Comparison of ENCODE assay signal across 1 cellular context in the genomic region with DNA sequence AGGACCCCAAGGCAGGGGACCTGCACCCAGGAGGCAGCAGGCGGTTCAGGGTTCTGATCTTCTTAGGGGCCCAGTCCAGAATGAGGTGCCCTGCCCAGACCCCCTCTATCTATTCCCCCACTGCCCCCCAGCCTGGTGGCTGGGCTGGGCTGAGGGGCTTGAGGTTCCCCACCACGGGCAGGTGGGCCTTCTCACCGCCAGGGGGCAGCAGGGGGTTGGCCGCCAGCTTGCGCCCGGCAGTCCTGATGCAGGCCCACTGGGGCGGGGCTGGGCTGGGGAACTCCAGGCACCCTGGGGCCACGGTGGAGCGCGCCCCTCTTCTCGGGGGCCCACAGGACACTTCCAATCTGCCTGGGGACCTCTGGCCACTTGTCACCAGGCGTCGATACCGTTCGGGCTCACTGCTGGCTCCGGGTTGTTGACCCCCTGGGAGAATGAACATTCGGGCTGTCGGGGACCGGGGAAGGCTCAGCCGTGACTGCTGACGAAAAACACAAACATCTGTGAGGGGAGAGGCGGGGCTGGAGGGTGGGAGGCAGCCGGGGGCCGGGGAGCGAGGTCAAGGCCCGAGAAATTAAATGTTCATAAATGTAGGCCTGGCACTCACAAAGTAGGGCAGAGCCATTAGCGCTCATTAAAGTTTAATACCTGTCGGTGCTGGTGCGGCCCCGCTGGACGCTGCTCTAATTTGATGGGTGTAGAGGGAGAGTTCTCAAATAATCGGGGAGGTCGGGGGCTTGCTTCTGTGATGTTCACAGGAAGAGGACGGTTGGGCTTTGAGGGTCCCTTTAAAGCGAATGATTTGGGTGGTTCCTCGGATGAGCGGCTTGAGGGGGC.
TF ChIP-seq lines count a peak whose summit lies in the region.

No MANE protein-coding gene starts in this region.

TF ChIP-seq in K562, 482 proteins besides CTCF, POLR2A, EP300 and RAD21 (continued from another document and continues in another):
- TF ChIP-seq ZBTB8A (IDR thresholded peaks at IDR 0.05; ENCODE audit: partially characterized antibody), result no peak
- TF ChIP-seq MCM7 (IDR thresholded peaks at IDR 0.05), result no peak
- no peak for TF ChIP-seq HNRNPL (IDR thresholded peaks at IDR 0.05; ENCODE audit: low read depth, low read length)
- TF ChIP-seq, protein P1, sequence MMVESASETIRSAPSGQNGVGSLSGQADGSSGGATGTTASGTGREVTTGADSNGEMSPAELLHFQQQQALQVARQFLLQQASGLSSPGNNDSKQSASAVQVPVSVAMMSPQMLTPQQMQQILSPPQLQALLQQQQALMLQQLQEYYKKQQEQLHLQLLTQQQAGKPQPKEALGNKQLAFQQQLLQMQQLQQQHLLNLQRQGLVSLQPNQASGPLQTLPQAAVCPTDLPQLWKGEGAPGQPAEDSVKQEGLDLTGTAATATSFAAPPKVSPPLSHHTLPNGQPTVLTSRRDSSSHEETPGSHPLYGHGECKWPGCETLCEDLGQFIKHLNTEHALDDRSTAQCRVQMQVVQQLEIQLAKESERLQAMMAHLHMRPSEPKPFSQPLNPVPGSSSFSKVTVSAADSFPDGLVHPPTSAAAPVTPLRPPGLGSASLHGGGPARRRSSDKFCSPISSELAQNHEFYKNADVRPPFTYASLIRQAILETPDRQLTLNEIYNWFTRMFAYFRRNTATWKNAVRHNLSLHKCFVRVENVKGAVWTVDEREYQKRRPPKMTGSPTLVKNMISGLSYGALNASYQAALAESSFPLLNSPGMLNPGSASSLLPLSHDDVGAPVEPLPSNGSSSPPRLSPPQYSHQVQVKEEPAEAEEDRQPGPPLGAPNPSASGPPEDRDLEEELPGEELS (CRISPR knock-in tag; IDR thresholded peaks at IDR 0.05; ENCODE audit: borderline replicate concordance), result no peak
- TF ChIP-seq, protein P2, sequence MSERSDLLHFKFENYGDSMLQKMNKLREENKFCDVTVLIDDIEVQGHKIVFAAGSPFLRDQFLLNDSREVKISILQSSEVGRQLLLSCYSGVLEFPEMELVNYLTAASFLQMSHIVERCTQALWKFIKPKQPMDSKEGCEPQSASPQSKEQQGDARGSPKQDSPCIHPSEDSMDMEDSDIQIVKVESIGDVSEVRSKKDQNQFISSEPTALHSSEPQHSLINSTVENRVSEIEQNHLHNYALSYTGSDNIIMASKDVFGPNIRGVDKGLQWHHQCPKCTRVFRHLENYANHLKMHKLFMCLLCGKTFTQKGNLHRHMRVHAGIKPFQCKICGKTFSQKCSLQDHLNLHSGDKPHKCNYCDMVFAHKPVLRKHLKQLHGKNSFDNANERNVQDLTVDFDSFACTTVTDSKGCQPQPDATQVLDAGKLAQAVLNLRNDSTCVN (CRISPR knock-in tag; IDR thresholded peaks at IDR 0.05), result no peak
- no peak for TF ChIP-seq TAL1 (IDR thresholded peaks at IDR 0.05)
- TF ChIP-seq MCM3 (IDR thresholded peaks at IDR 0.05), result no peak
- TF ChIP-seq, protein P3, sequence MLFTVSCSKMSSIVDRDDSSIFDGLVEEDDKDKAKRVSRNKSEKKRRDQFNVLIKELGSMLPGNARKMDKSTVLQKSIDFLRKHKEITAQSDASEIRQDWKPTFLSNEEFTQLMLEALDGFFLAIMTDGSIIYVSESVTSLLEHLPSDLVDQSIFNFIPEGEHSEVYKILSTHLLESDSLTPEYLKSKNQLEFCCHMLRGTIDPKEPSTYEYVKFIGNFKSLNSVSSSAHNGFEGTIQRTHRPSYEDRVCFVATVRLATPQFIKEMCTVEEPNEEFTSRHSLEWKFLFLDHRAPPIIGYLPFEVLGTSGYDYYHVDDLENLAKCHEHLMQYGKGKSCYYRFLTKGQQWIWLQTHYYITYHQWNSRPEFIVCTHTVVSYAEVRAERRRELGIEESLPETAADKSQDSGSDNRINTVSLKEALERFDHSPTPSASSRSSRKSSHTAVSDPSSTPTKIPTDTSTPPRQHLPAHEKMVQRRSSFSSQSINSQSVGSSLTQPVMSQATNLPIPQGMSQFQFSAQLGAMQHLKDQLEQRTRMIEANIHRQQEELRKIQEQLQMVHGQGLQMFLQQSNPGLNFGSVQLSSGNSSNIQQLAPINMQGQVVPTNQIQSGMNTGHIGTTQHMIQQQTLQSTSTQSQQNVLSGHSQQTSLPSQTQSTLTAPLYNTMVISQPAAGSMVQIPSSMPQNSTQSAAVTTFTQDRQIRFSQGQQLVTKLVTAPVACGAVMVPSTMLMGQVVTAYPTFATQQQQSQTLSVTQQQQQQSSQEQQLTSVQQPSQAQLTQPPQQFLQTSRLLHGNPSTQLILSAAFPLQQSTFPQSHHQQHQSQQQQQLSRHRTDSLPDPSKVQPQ (CRISPR knock-in tag; IDR thresholded peaks at IDR 0.05; ENCODE audit: borderline replicate concordance), result no peak
- no peak for TF ChIP-seq ETV6 (IDR thresholded peaks at IDR 0.05; ENCODE audit: borderline replicate concordance in 1 of 2, low read depth in 2 of 2, low read length in 1 of 2)
- no peak for TF ChIP-seq ETV6 (CRISPR knock-in tag; IDR thresholded peaks at IDR 0.05; ENCODE audit: borderline replicate concordance)
- TF ChIP-seq SMC3 (conservative IDR thresholded peaks at IDR 0.05; ENCODE audit: insufficient read depth, low read depth, low read length), result peak; percentile 83
- TF ChIP-seq, protein P4, sequence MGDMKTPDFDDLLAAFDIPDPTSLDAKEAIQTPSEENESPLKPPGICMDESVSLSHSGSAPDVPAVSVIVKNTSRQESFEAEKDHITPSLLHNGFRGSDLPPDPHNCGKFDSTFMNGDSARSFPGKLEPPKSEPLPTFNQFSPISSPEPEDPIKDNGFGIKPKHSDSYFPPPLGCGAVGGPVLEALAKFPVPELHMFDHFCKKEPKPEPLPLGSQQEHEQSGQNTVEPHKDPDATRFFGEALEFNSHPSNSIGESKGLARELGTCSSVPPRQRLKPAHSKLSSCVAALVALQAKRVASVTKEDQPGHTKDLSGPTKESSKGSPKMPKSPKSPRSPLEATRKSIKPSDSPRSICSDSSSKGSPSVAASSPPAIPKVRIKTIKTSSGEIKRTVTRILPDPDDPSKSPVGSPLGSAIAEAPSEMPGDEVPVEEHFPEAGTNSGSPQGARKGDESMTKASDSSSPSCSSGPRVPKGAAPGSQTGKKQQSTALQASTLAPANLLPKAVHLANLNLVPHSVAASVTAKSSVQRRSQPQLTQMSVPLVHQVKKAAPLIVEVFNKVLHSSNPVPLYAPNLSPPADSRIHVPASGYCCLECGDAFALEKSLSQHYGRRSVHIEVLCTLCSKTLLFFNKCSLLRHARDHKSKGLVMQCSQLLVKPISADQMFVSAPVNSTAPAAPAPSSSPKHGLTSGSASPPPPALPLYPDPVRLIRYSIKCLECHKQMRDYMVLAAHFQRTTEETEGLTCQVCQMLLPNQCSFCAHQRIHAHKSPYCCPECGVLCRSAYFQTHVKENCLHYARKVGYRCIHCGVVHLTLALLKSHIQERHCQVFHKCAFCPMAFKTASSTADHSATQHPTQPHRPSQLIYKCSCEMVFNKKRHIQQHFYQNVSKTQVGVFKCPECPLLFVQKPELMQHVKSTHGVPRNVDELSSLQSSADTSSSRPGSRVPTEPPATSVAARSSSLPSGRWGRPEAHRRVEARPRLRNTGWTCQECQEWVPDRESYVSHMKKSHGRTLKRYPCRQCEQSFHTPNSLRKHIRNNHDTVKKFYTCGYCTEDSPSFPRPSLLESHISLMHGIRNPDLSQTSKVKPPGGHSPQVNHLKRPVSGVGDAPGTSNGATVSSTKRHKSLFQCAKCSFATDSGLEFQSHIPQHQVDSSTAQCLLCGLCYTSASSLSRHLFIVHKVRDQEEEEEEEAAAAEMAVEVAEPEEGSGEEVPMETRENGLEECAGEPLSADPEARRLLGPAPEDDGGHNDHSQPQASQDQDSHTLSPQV (IDR thresholded peaks at IDR 0.05), result peak; percentile 44; the same call in 1 of the 2 replicates
- TF ChIP-seq PTTG1 (tag; IDR thresholded peaks at IDR 0.05; ENCODE audit: low read depth), result no peak
- no peak for TF ChIP-seq HDAC6 (IDR thresholded peaks at IDR 0.05; ENCODE audit: low read depth, low read length)
- TF ChIP-seq NR2C1 (IDR thresholded peaks at IDR 0.05), result no peak
- TF ChIP-seq NR2C1 (tag; IDR thresholded peaks at IDR 0.05), result no peak
- no peak for TF ChIP-seq RBM22 (IDR thresholded peaks at IDR 0.05; ENCODE audit: low read depth, low read length, poor library complexity, severe bottlenecking)
- no peak for TF ChIP-seq NFE2 (IDR thresholded peaks at IDR 0.05; ENCODE audit: low read depth)
- TF ChIP-seq, protein P5, sequence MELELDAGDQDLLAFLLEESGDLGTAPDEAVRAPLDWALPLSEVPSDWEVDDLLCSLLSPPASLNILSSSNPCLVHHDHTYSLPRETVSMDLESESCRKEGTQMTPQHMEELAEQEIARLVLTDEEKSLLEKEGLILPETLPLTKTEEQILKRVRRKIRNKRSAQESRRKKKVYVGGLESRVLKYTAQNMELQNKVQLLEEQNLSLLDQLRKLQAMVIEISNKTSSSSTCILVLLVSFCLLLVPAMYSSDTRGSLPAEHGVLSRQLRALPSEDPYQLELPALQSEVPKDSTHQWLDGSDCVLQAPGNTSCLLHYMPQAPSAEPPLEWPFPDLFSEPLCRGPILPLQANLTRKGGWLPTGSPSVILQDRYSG (tag; conservative IDR thresholded peaks at IDR 0.05; ENCODE audit: low read depth), result no peak
- no peak for TF ChIP-seq FOXJ3 (CRISPR knock-in tag; IDR thresholded peaks at IDR 0.05)
- TF ChIP-seq FOXA1 (IDR thresholded peaks at IDR 0.05; ENCODE audit: borderline replicate concordance), result no peak
- no peak for TF ChIP-seq ZNF408 (CRISPR knock-in tag; IDR thresholded peaks at IDR 0.05; ENCODE audit: low read depth)
- TF ChIP-seq, protein P6, sequence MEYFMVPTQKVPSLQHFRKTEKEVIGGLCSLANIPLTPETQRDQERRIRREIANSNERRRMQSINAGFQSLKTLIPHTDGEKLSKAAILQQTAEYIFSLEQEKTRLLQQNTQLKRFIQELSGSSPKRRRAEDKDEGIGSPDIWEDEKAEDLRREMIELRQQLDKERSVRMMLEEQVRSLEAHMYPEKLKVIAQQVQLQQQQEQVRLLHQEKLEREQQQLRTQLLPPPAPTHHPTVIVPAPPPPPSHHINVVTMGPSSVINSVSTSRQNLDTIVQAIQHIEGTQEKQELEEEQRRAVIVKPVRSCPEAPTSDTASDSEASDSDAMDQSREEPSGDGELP (CRISPR knock-in tag; IDR thresholded peaks at IDR 0.05; ENCODE audit: borderline replicate concordance), result peak; percentile 73
- TF ChIP-seq ESRRA (IDR thresholded peaks at IDR 0.05; ENCODE audit: borderline replicate concordance, low read depth), result peak; percentile 54; the same call in 1 of the 2 replicates
- no peak for TF ChIP-seq TRIM28 (IDR thresholded peaks at IDR 0.05)
- no peak for TF ChIP-seq CSDE1 (IDR thresholded peaks at IDR 0.05)
- TF ChIP-seq, protein P7, sequence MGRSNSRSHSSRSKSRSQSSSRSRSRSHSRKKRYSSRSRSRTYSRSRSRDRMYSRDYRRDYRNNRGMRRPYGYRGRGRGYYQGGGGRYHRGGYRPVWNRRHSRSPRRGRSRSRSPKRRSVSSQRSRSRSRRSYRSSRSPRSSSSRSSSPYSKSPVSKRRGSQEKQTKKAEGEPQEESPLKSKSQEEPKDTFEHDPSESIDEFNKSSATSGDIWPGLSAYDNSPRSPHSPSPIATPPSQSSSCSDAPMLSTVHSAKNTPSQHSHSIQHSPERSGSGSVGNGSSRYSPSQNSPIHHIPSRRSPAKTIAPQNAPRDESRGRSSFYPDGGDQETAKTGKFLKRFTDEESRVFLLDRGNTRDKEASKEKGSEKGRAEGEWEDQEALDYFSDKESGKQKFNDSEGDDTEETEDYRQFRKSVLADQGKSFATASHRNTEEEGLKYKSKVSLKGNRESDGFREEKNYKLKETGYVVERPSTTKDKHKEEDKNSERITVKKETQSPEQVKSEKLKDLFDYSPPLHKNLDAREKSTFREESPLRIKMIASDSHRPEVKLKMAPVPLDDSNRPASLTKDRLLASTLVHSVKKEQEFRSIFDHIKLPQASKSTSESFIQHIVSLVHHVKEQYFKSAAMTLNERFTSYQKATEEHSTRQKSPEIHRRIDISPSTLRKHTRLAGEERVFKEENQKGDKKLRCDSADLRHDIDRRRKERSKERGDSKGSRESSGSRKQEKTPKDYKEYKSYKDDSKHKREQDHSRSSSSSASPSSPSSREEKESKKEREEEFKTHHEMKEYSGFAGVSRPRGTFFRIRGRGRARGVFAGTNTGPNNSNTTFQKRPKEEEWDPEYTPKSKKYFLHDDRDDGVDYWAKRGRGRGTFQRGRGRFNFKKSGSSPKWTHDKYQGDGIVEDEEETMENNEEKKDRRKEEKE (IDR thresholded peaks at IDR 0.05; ENCODE audit: borderline replicate concordance in 1 of 2, control insufficient read depth in 1 of 2, low read depth in 2 of 2, low read length in 1 of 2), result no peak
- no peak for TF ChIP-seq DMBX1 (CRISPR knock-in tag; IDR thresholded peaks at IDR 0.05; ENCODE audit: borderline replicate concordance)
- TF ChIP-seq FUS (optimal IDR thresholded peaks at IDR 0.05; ENCODE audit: low read depth, low read length), result no peak
- peak; percentile 49; the same call in 1 of the 2 replicates for TF ChIP-seq ATF7 (IDR thresholded peaks at IDR 0.05)
- no peak for TF ChIP-seq FOXM1 (IDR thresholded peaks at IDR 0.05; ENCODE audit: low read depth)
- no peak for TF ChIP-seq FOXM1 (CRISPR knock-in tag; IDR thresholded peaks at IDR 0.05; ENCODE audit: low read depth)
- TF ChIP-seq, protein P8, sequence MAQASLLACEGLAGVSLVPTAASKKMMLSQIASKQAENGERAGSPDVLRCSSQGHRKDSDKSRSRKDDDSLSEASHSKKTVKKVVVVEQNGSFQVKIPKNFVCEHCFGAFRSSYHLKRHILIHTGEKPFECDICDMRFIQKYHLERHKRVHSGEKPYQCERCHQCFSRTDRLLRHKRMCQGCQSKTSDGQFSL (CRISPR knock-in tag; IDR thresholded peaks at IDR 0.05), result 0 out of 2 replicates have a peak, but pooled peaks have one; percentile 23
- TF ChIP-seq, protein P8 (tag; IDR thresholded peaks at IDR 0.05), result no peak
- no peak for TF ChIP-seq ZNF217 (CRISPR knock-in tag; IDR thresholded peaks at IDR 0.05)
- 0 out of 2 replicates have a peak, but pooled peaks have one; percentile 32 for TF ChIP-seq SMARCC2 (IDR thresholded peaks at IDR 0.05; ENCODE audit: low read depth)
- no peak for TF ChIP-seq ADNP (tag; IDR thresholded peaks at IDR 0.05)
- TF ChIP-seq PURB (CRISPR knock-in tag; IDR thresholded peaks at IDR 0.05; ENCODE audit: low read depth), result no peak
- no peak for TF ChIP-seq HNRNPH1 (optimal IDR thresholded peaks at IDR 0.05; ENCODE audit: low read depth, low read length)
- TF ChIP-seq ELF2 (CRISPR knock-in tag; IDR thresholded peaks at IDR 0.05), result no peak
- peak; percentile 88; the same call in 1 of the 2 replicates for TF ChIP-seq KAT7 (CRISPR knock-in tag; IDR thresholded peaks at IDR 0.05; ENCODE audit: borderline replicate concordance)
- TF ChIP-seq MEF2A (IDR thresholded peaks at IDR 0.05; ENCODE audit: control insufficient read depth, low read depth, low read length), result no peak
- TF ChIP-seq TEAD4 (IDR thresholded peaks at IDR 0.05; ENCODE audit: low read length), result no peak; the same call in 1 of the 2 replicates
- TF ChIP-seq TEAD4 (CRISPR knock-in tag; IDR thresholded peaks at IDR 0.05; ENCODE audit: borderline replicate concordance), result no peak
- no peak for TF ChIP-seq ZFPM2 (CRISPR knock-in tag; IDR thresholded peaks at IDR 0.05)
- no peak for TF ChIP-seq ZNF384 (IDR thresholded peaks at IDR 0.05; ENCODE audit: low read depth, low read length)
- TF ChIP-seq LCOR (CRISPR knock-in tag; IDR thresholded peaks at IDR 0.05), result no peak
- 0 out of 2 replicates have a peak, but pooled peaks have one; percentile 61 for TF ChIP-seq RBM14 (IDR thresholded peaks at IDR 0.05; ENCODE audit: borderline replicate concordance, insufficient read depth, low read depth, low read length)
